1 cellular context compared by ENCODE assay signal in genomic region chr13:74061939-74062595, GRCh38.
TF ChIP-seq lines count a peak whose summit lies in the region.

No MANE protein-coding gene starts in this region.

TF ChIP-seq in GM12878, 131 proteins besides CTCF, POLR2A, EP300 and RAD21 (continued from another document):
- TF ChIP-seq, protein P1, sequence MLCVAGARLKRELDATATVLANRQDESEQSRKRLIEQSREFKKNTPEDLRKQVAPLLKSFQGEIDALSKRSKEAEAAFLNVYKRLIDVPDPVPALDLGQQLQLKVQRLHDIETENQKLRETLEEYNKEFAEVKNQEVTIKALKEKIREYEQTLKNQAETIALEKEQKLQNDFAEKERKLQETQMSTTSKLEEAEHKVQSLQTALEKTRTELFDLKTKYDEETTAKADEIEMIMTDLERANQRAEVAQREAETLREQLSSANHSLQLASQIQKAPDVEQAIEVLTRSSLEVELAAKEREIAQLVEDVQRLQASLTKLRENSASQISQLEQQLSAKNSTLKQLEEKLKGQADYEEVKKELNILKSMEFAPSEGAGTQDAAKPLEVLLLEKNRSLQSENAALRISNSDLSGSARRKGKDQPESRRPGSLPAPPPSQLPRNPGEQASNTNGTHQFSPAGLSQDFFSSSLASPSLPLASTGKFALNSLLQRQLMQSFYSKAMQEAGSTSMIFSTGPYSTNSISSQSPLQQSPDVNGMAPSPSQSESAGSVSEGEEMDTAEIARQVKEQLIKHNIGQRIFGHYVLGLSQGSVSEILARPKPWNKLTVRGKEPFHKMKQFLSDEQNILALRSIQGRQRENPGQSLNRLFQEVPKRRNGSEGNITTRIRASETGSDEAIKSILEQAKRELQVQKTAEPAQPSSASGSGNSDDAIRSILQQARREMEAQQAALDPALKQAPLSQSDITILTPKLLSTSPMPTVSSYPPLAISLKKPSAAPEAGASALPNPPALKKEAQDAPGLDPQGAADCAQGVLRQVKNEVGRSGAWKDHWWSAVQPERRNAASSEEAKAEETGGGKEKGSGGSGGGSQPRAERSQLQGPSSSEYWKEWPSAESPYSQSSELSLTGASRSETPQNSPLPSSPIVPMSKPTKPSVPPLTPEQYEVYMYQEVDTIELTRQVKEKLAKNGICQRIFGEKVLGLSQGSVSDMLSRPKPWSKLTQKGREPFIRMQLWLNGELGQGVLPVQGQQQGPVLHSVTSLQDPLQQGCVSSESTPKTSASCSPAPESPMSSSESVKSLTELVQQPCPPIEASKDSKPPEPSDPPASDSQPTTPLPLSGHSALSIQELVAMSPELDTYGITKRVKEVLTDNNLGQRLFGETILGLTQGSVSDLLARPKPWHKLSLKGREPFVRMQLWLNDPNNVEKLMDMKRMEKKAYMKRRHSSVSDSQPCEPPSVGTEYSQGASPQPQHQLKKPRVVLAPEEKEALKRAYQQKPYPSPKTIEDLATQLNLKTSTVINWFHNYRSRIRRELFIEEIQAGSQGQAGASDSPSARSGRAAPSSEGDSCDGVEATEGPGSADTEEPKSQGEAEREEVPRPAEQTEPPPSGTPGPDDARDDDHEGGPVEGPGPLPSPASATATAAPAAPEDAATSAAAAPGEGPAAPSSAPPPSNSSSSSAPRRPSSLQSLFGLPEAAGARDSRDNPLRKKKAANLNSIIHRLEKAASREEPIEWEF (IDR thresholded peaks at IDR 0.05; ENCODE audit: insufficient replicate concordance, low read depth, low read length) = peak; percentile 50
- TF ChIP-seq, protein P2, sequence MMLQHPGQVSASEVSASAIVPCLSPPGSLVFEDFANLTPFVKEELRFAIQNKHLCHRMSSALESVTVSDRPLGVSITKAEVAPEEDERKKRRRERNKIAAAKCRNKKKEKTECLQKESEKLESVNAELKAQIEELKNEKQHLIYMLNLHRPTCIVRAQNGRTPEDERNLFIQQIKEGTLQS (IDR thresholded peaks at IDR 0.05; ENCODE audit: borderline replicate concordance, extremely low read depth, low read depth, low read length) = no peak
- TF ChIP-seq EGR1 (IDR thresholded peaks at IDR 0.05; ENCODE audit: borderline replicate concordance in 1 of 2, low read depth in 2 of 2, low read length in 2 of 2) (no peak), CBX5 (IDR thresholded peaks at IDR 0.05; ENCODE audit: low read depth) (0 out of 2 replicates have a peak, but pooled peaks have one; percentile 42), MEF2A (IDR thresholded peaks at IDR 0.05; ENCODE audit: insufficient read depth, low read depth, low read length) (peak; percentile 28; the same call in 1 of the 2 replicates), PAX5 (IDR thresholded peaks at IDR 0.05; ENCODE audit: borderline replicate concordance, low read depth, low read length) (no peak), TBL1XR1 (IDR thresholded peaks at IDR 0.05; ENCODE audit: low read depth, low read length) (no peak), RB1 (IDR thresholded peaks at IDR 0.05; ENCODE audit: borderline replicate concordance) (no peak), CHD4 (IDR thresholded peaks at IDR 0.05) (no peak), IRF4 (IDR thresholded peaks at IDR 0.05; ENCODE audit: low read depth, low read length) (no peak), KAT2A (conservative IDR thresholded peaks at IDR 0.05; ENCODE audit: control insufficient read depth, low read depth, low read length) (no peak), HDAC2 (IDR thresholded peaks at IDR 0.05) (no peak)
- TF ChIP-seq, protein P3, sequence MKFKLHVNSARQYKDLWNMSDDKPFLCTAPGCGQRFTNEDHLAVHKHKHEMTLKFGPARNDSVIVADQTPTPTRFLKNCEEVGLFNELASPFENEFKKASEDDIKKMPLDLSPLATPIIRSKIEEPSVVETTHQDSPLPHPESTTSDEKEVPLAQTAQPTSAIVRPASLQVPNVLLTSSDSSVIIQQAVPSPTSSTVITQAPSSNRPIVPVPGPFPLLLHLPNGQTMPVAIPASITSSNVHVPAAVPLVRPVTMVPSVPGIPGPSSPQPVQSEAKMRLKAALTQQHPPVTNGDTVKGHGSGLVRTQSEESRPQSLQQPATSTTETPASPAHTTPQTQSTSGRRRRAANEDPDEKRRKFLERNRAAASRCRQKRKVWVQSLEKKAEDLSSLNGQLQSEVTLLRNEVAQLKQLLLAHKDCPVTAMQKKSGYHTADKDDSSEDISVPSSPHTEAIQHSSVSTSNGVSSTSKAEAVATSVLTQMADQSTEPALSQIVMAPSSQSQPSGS (IDR thresholded peaks at IDR 0.05; ENCODE audit: low read length) = peak; percentile 49
